In the genomic region with DNA sequence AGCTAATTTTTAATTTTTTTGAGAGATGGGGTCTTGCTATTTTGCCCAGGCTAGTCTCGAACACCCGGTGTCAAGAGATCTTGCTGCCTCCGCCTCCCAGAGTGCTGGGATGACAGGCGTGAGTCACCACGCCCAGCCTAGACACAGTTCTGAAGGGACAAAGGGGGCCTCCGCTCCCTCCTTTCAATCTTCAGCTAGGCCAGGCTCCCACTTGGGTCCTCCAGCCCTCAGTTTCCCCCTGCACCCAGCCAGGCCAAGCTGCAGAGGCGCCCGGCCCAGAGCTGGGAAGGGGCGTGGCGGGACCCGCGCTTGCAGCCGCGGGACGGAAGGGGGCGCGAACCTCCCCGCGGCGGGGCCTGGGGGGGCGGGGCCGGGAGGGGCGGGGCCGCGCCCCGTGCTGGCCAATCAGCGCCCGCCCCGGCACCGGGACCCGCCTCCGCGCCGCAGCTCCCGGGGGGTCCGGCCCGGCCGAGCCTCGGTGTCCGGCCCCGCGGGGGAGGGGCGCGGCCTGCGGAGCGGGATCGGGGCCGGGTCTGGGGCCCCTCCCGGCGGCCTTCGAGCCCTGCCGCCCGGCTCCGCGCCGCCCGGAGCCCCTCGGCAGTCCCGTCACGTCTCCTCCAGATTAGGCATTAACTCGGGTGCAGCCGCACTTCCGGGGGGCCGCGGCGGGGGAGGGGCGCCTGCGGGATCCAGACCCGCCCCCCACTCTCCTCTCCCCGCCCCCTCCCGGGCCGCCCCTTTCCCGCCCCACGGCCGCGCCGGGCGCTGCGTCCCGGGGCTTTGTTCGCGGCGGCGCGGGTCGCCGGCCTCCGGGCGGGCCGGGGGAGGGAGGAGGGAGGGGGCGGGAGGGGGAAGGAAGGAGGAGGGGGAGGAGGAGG, we compare ENCODE assay signal across 9 cellular contexts. TPM values are rescaled to one million over a fixed set of nuclear protein-coding genes. Genes with fewer than 3 reads are reported as not detected.
DNase-seq lines count a peak whose midpoint lies in the region; ATAC-seq, FAIRE-seq and TF ChIP-seq lines count a peak whose summit lies in the region.
"Had no signal": no experiment of that assay in that cellular context is flagged by ENCODE, and none has a peak within 500 bp of the region (broad histone marks: within the 10 kb centered on the region; RNA-seq: fewer than 3 reads in every experiment).

No MANE protein-coding gene starts in this region.

- no peak overlapping the region for H2BK12ac ChIP-seq in H1 (ENCODE audit: low read depth, low read length)

- ATAC-seq in GM18867 (IDR thresholded peaks at IDR 0.05; ENCODE audit: unreplicated experiment) (peak; percentile 75), HG03066 (IDR thresholded peaks at IDR 0.05; ENCODE audit: low read depth, unreplicated experiment) (peak; percentile 49)

- H2BK120ac ChIP-seq in H1 (replicated peaks; ENCODE audit: low read depth, low read length) = no peak overlapping the region

- TF ChIP-seq EP300 in H1 (IDR thresholded peaks at IDR 0.05; ENCODE audit: borderline replicate concordance in 1 of 2, low read depth in 2 of 2, low read length in 2 of 2) = no peak

- H2AFZ ChIP-seq in H1 (ENCODE audit: low read length) = no peak overlapping the region

- peaks cover 0 to 13% of the 10 kb centered on the region in 2 experiments; a peak in 1 of 4 replicates for H3K79me2 ChIP-seq in H1 (ENCODE audit: control insufficient read depth in 1 of 2, insufficient read depth in 2 of 2, low read length in 2 of 2)

- TF ChIP-seq POLR2A in H1 (IDR thresholded peaks at IDR 0.05; ENCODE audit: control extremely low read depth in 1 of 2, low read depth in 2 of 2, low read length in 2 of 2) = no peak; a peak in 1 of 3 replicates

- H3K9ac ChIP-seq in H1 (replicated peaks in 1 of 4; ENCODE audit: extremely low read depth in 1 of 4, low read depth in 3 of 4, low read length in 3 of 4) = peak overlapping the region in 1 of 4 experiments; percentile 58; a peak in 3 of 7 replicates

- peaks cover 6 to 7% of the 10 kb centered on the region in 2 experiments for H4K20me1 ChIP-seq in H1 (replicated peaks in 1 of 2; ENCODE audit: control insufficient read depth in 1 of 2, insufficient read depth in 2 of 2, low read length in 2 of 2)

- FAIRE-seq in H1 (lab: Jason Lieb, UNC) = no peak
- FAIRE-seq: TTC549 had no signal

- H3K56ac ChIP-seq in H1 (replicated peaks; ENCODE audit: insufficient read length, low read depth, low read length) = no peak overlapping the region

- peaks cover 0 to 14% (median 1%) of the 10 kb centered on the region in 4 experiments; a peak in 3 of 8 replicates for H3K36me3 ChIP-seq in H1 (ENCODE audit: control insufficient read depth in 2 of 4, insufficient read depth in 4 of 4, low read length in 3 of 4)

- peak overlapping the region in 2 of 4 experiments; percentile 45 to 83; a peak in 2 of 8 replicates for H3K4me3 ChIP-seq in H1 (ENCODE audit: extremely low read depth in 1 of 4, insufficient read depth in 2 of 4, low read depth in 3 of 4, low read length in 4 of 4)

- 44% methylated on average over 9 of the region's 91 CpGs; no CpG with 5 or more reads in 1 of the 2 experiments for WGBS in H1 (ENCODE audit: extremely low coverage in 1 of 2, insufficient coverage in 1 of 2, insufficient read length in 1 of 2, insufficient replicate concordance in 2 of 2, low coverage in 1 of 2, low lambda C conversion rate in 2 of 2, missing lambda C conversion rate in 1 of 2), 2 experiments

- CTCF ChIA-PET in H1 (lab: Charles Lee; ENCODE audit: partially characterized antibody) = interaction anchor here (0.8 to 7.8 kb wide), 13 partner anchors 13 to 103 kb away, joined by 3 to 74 read pairs (median 6); a partner anchor contains a TSS

- no peaks in the 10 kb centered on the region for H3K27me3 ChIP-seq in H1 (replicated peaks in 1 of 4; ENCODE audit: control insufficient read depth in 3 of 4, extremely low read depth in 1 of 4, insufficient read depth in 3 of 4, low read length in 3 of 4)

- no peak overlapping the region for H3K23ac ChIP-seq in H1 (ENCODE audit: insufficient read length)

- H3K23me2 ChIP-seq in H1 (ENCODE audit: low read depth, low read length) = peaks cover 8% of the 10 kb centered on the region; the same call in 1 of the 2 replicates

- no peaks in the 10 kb centered on the region for H3K9me3 ChIP-seq in H1 (ENCODE audit: insufficient read depth in 2 of 2, low read depth in 1 of 2, low read length in 1 of 2)

- H4K5ac ChIP-seq in H1 (ENCODE audit: insufficient read length, low read depth, low read length) = peak overlapping the region; percentile 66

- H3K4me2 ChIP-seq in H1 (ENCODE audit: insufficient read depth in 1 of 2, low read depth in 2 of 2, low read length in 2 of 2) = peak overlapping the region; percentile 49 to 79; a peak in 1 of 4 replicates

- no peak for TF ChIP-seq RAD21 in H1 (IDR thresholded peaks at IDR 0.05 in 1 of 2, conservative IDR thresholded peaks at IDR 0.05 in 1 of 2; ENCODE audit: low read depth in 2 of 2, low read length in 2 of 2)

- H3K4ac ChIP-seq in H1 (replicated peaks; ENCODE audit: insufficient read length, low read depth, low read length) = no peak overlapping the region

- peak in 2 of 3 experiments; percentile 38 to 42; a peak in 2 of 4 replicates for TF ChIP-seq CTCF in H1 (IDR thresholded peaks at IDR 0.05; ENCODE audit: control extremely low read depth in 1 of 3, insufficient read depth in 1 of 3, low read depth in 1 of 3, low read length in 3 of 3)

- H3K14ac ChIP-seq in H1 (ENCODE audit: insufficient read length) = no peak overlapping the region

- H3K27ac ChIP-seq in H1 (ENCODE audit: low read depth, low read length) = no peak overlapping the region; the same call in 1 of the 2 replicates

- no peak overlapping the region for H2BK15ac ChIP-seq in H1 (ENCODE audit: low read length)

- H4K91ac ChIP-seq in H1 (replicated peaks; ENCODE audit: insufficient read length, low read length) = no peak overlapping the region

- peak overlapping the region; percentile 79; the same call in 1 of the 2 replicates for H4K8ac ChIP-seq in H1 (ENCODE audit: extremely low read depth, insufficient read depth, low read length)

- H2AK5ac ChIP-seq in H1 (ENCODE audit: low read depth, low read length) = no peak overlapping the region

- H3K18ac ChIP-seq in H1 (ENCODE audit: extremely low read depth, low read length) = no peak overlapping the region

- POLR2A ChIA-PET in H1 (lab: Charles Lee; ENCODE audit: partially characterized antibody) = interaction anchor here (0.7 to 14.9 kb wide), 5 partner anchors 13 to 609 kb away, joined by 3 to 245 read pairs (median 4); no protein-coding TSS in a partner anchor

- peaks cover 10% of the 10 kb centered on the region for H3K79me1 ChIP-seq in H1 (ENCODE audit: low read depth, low read length)

- 0 out of 2 replicates have a peak overlapping the region, but pooled peaks have one; percentile 61 for H2BK20ac ChIP-seq in H1 (ENCODE audit: low read length)

- peak; percentile 99 for DNase-seq in AG20443 (ENCODE audit: low spot score)
- DNase-seq in NCI-H69 (lab: John Stamatoyannopoulos, UW) = peak; percentile 83
- DNase-seq in activated CD8-positive, alpha-beta memory T cell treated with anti-CD3 and anti-CD28 coated beads for 24 hours = peak; percentile 91
- DNase-seq in H1 (ENCODE audit: low read depth in 1 of 2, low spot score in 2 of 2) = peak in 1 of 2 experiments; percentile 84
- peak; percentile 70 for DNase-seq in middle frontal gyrus (ENCODE audit: extremely low spot score, low spot score)
- DNase-seq in stimulated activated CD8-positive, alpha-beta memory T cell treated with anti-CD3 and anti-CD28 coated beads, Interleukin-2, amount 100 ng/mL, for 48 hours (ENCODE audit: low read depth in 2 of 2) = peak; percentile 71 to 79

- H3K4me1 ChIP-seq in H1 (replicated peaks in 1 of 4; ENCODE audit: control insufficient read depth in 3 of 4, insufficient read depth in 4 of 4, low read length in 3 of 4) = peaks cover 2 to 36% (median 27%) of the 10 kb centered on the region in 4 experiments

- no peak overlapping the region for H2BK5ac ChIP-seq in H1 (ENCODE audit: low read depth, low read length)

RNA-seq across cellular contexts. Expression of a gene that starts 0.6 kb away (rescaled TPM):
- total RNA-seq in H1 (2021; fragmentation: NEBNext Ultra II Directional; extraction: Animal tissue kit (Norgen Biotek cat#: 25700)) = 155 and 162 TPM in 2 replicates
- polyA plus RNA-seq in H1 (2011; rRNA removed) = 52.3 and 104 TPM in 2 replicates
- 82.7 TPM for polyA plus RNA-seq in H1 (2011; cell fraction: cytosol; rRNA removed)
- 556 TPM for polyA plus RNA-seq in H1 (2011; cell fraction: nucleus; rRNA removed)
- 93.3 to 153 TPM (median 143 TPM) in 4 replicates for polyA plus RNA-seq in H1 (2012, experiment 1 of 2)
- 95.8 TPM for polyA plus RNA-seq in H1 (2012, experiment 2 of 2)
- polyA plus RNA-seq in H1 (2013, experiment 1 of 2) = 113 TPM
- 84.3 TPM for polyA plus RNA-seq in H1 (2013, experiment 2 of 2)
- 35.4 and 47.0 TPM in 2 replicates for polyA minus RNA-seq in H1 (2011; rRNA and poly(A)+ RNA removed)
- polyA minus RNA-seq in H1 (2011; cell fraction: cytosol; rRNA and poly(A)+ RNA removed) = 94.9 TPM
- polyA minus RNA-seq in H1 (2011; cell fraction: nucleus; rRNA and poly(A)+ RNA removed) = 130 TPM

RNA-seq across cellular contexts. Expression of a gene that starts 6.1 kb away (rescaled TPM):
- 27.7 and 29.3 TPM in 2 replicates for total RNA-seq in H1 (2021; fragmentation: NEBNext Ultra II Directional; extraction: Animal tissue kit (Norgen Biotek cat#: 25700))
- 121 and 123 TPM in 2 replicates for polyA plus RNA-seq in H1 (2011; rRNA removed)
- 83.6 TPM for polyA plus RNA-seq in H1 (2011; cell fraction: cytosol; rRNA removed)
- 56.0 TPM for polyA plus RNA-seq in H1 (2011; cell fraction: nucleus; rRNA removed)
- 15.3 to 54.0 TPM (median 48.7 TPM) in 4 replicates for polyA plus RNA-seq in H1 (2012, experiment 1 of 2)
- polyA plus RNA-seq in H1 (2012, experiment 2 of 2) = 32.5 TPM
- polyA plus RNA-seq in H1 (2013, experiment 1 of 2) = 35.2 TPM
- 36.8 TPM for polyA plus RNA-seq in H1 (2013, experiment 2 of 2)
- 6.5 and 11.0 TPM in 2 replicates for polyA minus RNA-seq in H1 (2011; rRNA and poly(A)+ RNA removed)
- polyA minus RNA-seq in H1 (2011; cell fraction: cytosol; rRNA and poly(A)+ RNA removed) = 18.9 TPM
- polyA minus RNA-seq in H1 (2011; cell fraction: nucleus; rRNA and poly(A)+ RNA removed) = 13.1 TPM

RNA-seq across cellular contexts. Expression of a gene that starts 19.5 kb away (rescaled TPM):
- 1.2 and 2.8 TPM in 2 replicates for total RNA-seq in H1 (2021; fragmentation: NEBNext Ultra II Directional; extraction: Animal tissue kit (Norgen Biotek cat#: 25700))
- 3.5 and 12.8 TPM in 2 replicates for polyA plus RNA-seq in H1 (2011; rRNA removed)
- polyA plus RNA-seq in H1 (2011; cell fraction: cytosol; rRNA removed) = 8.3 TPM
- 14.5 TPM for polyA plus RNA-seq in H1 (2011; cell fraction: nucleus; rRNA removed)
- 1.1 to 1.7 TPM (median 1.3 TPM) in 3 of 4 replicates, not detected in the other for polyA plus RNA-seq in H1 (2012, experiment 1 of 2)
- 0.43 TPM for polyA plus RNA-seq in H1 (2012, experiment 2 of 2)
- polyA plus RNA-seq in H1 (2013, experiment 1 of 2) = 3.8 TPM
- 3.2 TPM for polyA plus RNA-seq in H1 (2013, experiment 2 of 2)
- not detected in 2 replicates for polyA minus RNA-seq in H1 (2011; rRNA and poly(A)+ RNA removed)
- polyA minus RNA-seq in H1 (2011; cell fraction: cytosol; rRNA and poly(A)+ RNA removed) = 4.5 TPM
- polyA minus RNA-seq in H1 (2011; cell fraction: nucleus; rRNA and poly(A)+ RNA removed) = 3.4 TPM

RNA-seq across cellular contexts. Expression of a gene that starts 37.5 kb away (rescaled TPM):
- total RNA-seq in H1 (2021; fragmentation: NEBNext Ultra II Directional; extraction: Animal tissue kit (Norgen Biotek cat#: 25700)) = not detected in 2 replicates
- not detected in 2 replicates for polyA plus RNA-seq in H1 (2011; rRNA removed)
- polyA plus RNA-seq in H1 (2011; cell fraction: cytosol; rRNA removed) = not detected
- not detected for polyA plus RNA-seq in H1 (2011; cell fraction: nucleus; rRNA removed)
- 0.30 to 0.90 TPM (median 0.58 TPM) in 4 replicates for polyA plus RNA-seq in H1 (2012, experiment 1 of 2)
- polyA plus RNA-seq in H1 (2012, experiment 2 of 2) = 0.20 TPM
- not detected for polyA plus RNA-seq in H1 (2013, experiment 1 of 2)
- polyA plus RNA-seq in H1 (2013, experiment 2 of 2) = not detected
- not detected in 2 replicates for polyA minus RNA-seq in H1 (2011; rRNA and poly(A)+ RNA removed)
- polyA minus RNA-seq in H1 (2011; cell fraction: cytosol; rRNA and poly(A)+ RNA removed) = not detected
- polyA minus RNA-seq in H1 (2011; cell fraction: nucleus; rRNA and poly(A)+ RNA removed) = not detected

RNA-seq across cellular contexts. Expression of a gene that starts 53.1 kb away (rescaled TPM):
- 1.5 TPM in 2 replicates for total RNA-seq in H1 (2021; fragmentation: NEBNext Ultra II Directional; extraction: Animal tissue kit (Norgen Biotek cat#: 25700))
- 0.39 and 1.2 TPM in 2 replicates for polyA plus RNA-seq in H1 (2011; rRNA removed)
- polyA plus RNA-seq in H1 (2011; cell fraction: cytosol; rRNA removed) = 0.65 TPM
- 4.0 TPM for polyA plus RNA-seq in H1 (2011; cell fraction: nucleus; rRNA removed)
- polyA plus RNA-seq in H1 (2012, experiment 1 of 2) = 0.94 to 1.3 TPM (median 1.00 TPM) in 4 replicates
- 0.51 TPM for polyA plus RNA-seq in H1 (2012, experiment 2 of 2)
- polyA plus RNA-seq in H1 (2013, experiment 1 of 2) = 1.1 TPM
- polyA plus RNA-seq in H1 (2013, experiment 2 of 2) = 1.3 TPM
- 0.06 and 0.10 TPM in 2 replicates for polyA minus RNA-seq in H1 (2011; rRNA and poly(A)+ RNA removed)
- polyA minus RNA-seq in H1 (2011; cell fraction: cytosol; rRNA and poly(A)+ RNA removed) = 0.88 TPM
- 1.3 TPM for polyA minus RNA-seq in H1 (2011; cell fraction: nucleus; rRNA and poly(A)+ RNA removed)
